ENCODE assay signal across 10 cellular contexts in the genomic region with DNA sequence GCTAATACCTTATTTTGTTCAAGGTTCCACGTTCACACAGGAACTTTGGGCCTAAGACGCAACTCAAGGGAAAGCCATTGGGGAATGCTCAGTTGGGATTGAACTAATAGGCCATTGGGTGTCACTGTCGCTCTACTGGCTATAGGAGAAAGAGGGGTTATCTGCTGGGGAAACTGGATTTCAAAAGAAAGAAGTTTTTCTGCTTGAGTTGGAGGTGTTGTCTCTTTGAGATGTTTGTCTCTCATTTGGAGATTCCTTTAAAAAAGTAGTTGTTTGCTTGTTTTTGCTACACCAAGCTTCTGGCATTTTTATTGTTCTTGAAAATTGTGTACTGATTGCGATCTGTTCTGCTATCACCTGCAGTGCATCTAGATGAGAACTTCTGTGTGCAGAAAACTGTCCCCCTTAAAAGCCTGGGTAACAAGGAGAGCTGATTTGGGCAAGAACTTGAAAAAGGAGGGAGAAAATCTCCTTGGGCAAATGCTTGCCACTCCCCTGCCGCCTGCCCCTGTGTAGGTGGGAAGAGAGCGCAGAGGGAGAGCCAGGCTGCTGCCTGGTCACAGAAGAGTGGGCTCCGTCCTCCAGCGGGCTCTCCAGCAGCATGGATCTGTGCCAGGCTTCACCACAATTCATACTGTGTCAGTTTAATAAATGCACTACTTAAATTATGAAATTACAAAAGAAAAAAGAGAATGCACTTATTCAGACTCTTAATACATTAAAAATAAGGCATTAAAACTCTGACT. TPM values are rescaled to one million over a fixed set of nuclear protein-coding genes. Genes with fewer than 3 reads are reported as not detected.
DNase-seq lines count a peak whose midpoint lies in the region; ATAC-seq, FAIRE-seq and TF ChIP-seq lines count a peak whose summit lies in the region.
"Had no signal": no experiment of that assay in that cellular context is flagged by ENCODE, and none has a peak within 500 bp of the region (broad histone marks: within the 10 kb centered on the region; RNA-seq: fewer than 3 reads in every experiment).

No MANE protein-coding gene starts in this region.

- peaks cover 28% of the 10 kb centered on the region; the same call in 2 of the 3 replicates for H3K36me3 ChIP-seq in K562 (ENCODE audit: control insufficient read depth, insufficient read depth, low read length)

- H3K9me3 ChIP-seq in K562 (replicated peaks; ENCODE audit: control insufficient read depth, insufficient read depth, low read depth, low read length): no peaks in the 10 kb centered on the region

- no peak overlapping the region for H3K4me2 ChIP-seq in K562 (ENCODE audit: insufficient read depth, low read length)

- no peaks in the 10 kb centered on the region for H3K27me3 ChIP-seq in K562 (ENCODE audit: control insufficient read depth in 2 of 2, insufficient read depth in 2 of 2, low read length in 2 of 2)

- in situ Hi-C loops in K562 (cut with MboI): no loop called here

- no peaks in the 10 kb centered on the region for H3K27me3 Mint-ChIP-seq in mesothelial cell of epicardium (ENCODE audit: low read depth)
- H3K27me3 Mint-ChIP-seq: stimulated activated naive CD8-positive, alpha-beta T cell treated with anti-CD3 and anti-CD28 coated beads, Interleukin-15, Interleukin-2, amounts not matched to agents 100 ng/mL and 50 ng/mL, for 24 hours had no signal

- no peak overlapping the region for H3K4me3 ChIP-seq in AG04449 (ENCODE audit: low read depth, low read length)
- H3K4me3 ChIP-seq in K562: no peak overlapping the region

- TF ChIP-seq POLR2A in K562 (conservative IDR thresholded peaks at IDR 0.05): no peak

- peaks cover 95% of the 10 kb centered on the region for H3K79me2 ChIP-seq in K562 (ENCODE audit: control insufficient read depth, insufficient read depth, low read length)

- peaks cover 62% of the 10 kb centered on the region for H4K20me1 ChIP-seq in K562 (replicated peaks; ENCODE audit: control insufficient read depth, insufficient read depth, low read length)

- H3K9ac ChIP-seq in K562 (ENCODE audit: insufficient read depth in 1 of 2, low read depth in 2 of 2, low read length in 2 of 2): peak overlapping the region in 1 of 2 experiments; percentile 72; a peak in 2 of 4 replicates

- H3K4me1 ChIP-seq in K562 (replicated peaks in 1 of 2; ENCODE audit: control insufficient read depth in 2 of 2, insufficient read depth in 2 of 2, low read length in 2 of 2): peaks cover 23 to 28% of the 10 kb centered on the region in 2 experiments; a peak in 4 of 5 replicates

- intact Hi-C loops in K562 (cut with micrococcal nuclease): loop anchor here (1.0 to 10.0 kb wide), 2 partner anchors 352 to 430 kb away; no protein-coding TSS in a partner anchor
- intact Hi-C loops in posterior vena cava (cut with DNase I): loop anchor here (5.0 to 10.0 kb wide), 4 partner anchors 180 to 353 kb away; a partner anchor contains a TSS

- H3K4me3 Mint-ChIP-seq in mesothelial cell of epicardium: no peak overlapping the region

- CTCF ChIA-PET in AG04449 (lab: Yijun Ruan, JAX) (interaction anchor here (0.9 to 13.2 kb wide), 10 partner anchors 9 to 498 kb away, joined by 3 to 229 read pairs (median 4); a partner anchor contains a TSS), GM10248 (lab: Yijun Ruan, JAX) (interaction anchor here (0.9 to 2.9 kb wide), 7 partner anchors 9 to 353 kb away, joined by 3 to 22 read pairs (median 4); no protein-coding TSS in a partner anchor), K562 (lab: Yijun Ruan, JAX; ENCODE audit: low intra/inter-chr PET ratio) (interaction anchor here (1.0 to 1.6 kb wide), 4 partner anchors 353 to 446 kb away, joined by 4 to 6 read pairs (median 5); no protein-coding TSS in a partner anchor)

- H3K4me1 Mint-ChIP-seq in mesothelial cell of epicardium: peaks cover 57% of the 10 kb centered on the region

- TF ChIP-seq RAD21 in K562 (CRISPR knock-in tag; conservative IDR thresholded peaks at IDR 0.05 in 1 of 2, IDR thresholded peaks at IDR 0.05 in 1 of 2): peak; percentile 76 to 87

- H2AFZ ChIP-seq in K562 (ENCODE audit: low read depth, low read length): no peak overlapping the region

- H3K27ac Mint-ChIP-seq in mesothelial cell of epicardium: peak overlapping the region; percentile 3

- DNase-seq in AG04449 (ENCODE audit: low read depth, low spot score): no peak
- no peak for DNase-seq in GM10248 (ENCODE audit: extremely low spot score)
- DNase-seq in NCI-H2227 (lab: John Stamatoyannopoulos, UW; ENCODE audit: unreplicated experiment): peak; percentile 62
- peak; percentile 45 to 65 (median 48) for DNase-seq in K562 (ENCODE audit: extremely low read depth in 1 of 4, low spot score in 3 of 4)
- no peak for DNase-seq in mesothelial cell of epicardium (ENCODE audit: low spot score in 2 of 2, unreplicated experiment in 2 of 2)
- no peak for DNase-seq in posterior vena cava (ENCODE audit: low spot score)
- no peak for DNase-seq in putamen (ENCODE audit: low spot score)

- no peak for TF ChIP-seq EP300 in K562 (IDR thresholded peaks at IDR 0.05; ENCODE audit: low read length)

- H3K27ac ChIP-seq in K562 (ENCODE audit: extremely low read depth, low read depth, low read length): no peak overlapping the region

- peaks cover 14% of the 10 kb centered on the region for H3K9me1 ChIP-seq in K562 (ENCODE audit: control insufficient read depth, insufficient read depth, low read length)

- POLR2A ChIA-PET in AG04449 (lab: Yijun Ruan, JAX) (no interaction called here), GM10248 (lab: Yijun Ruan, JAX) (no interaction called here), K562 (lab: Yijun Ruan, JAX) (interaction anchor here (0.7 to 0.9 kb wide), 2 partner anchors 11 to 20 kb away, joined by 3 read pairs; no protein-coding TSS in a partner anchor)

- H3K36me3 Mint-ChIP-seq in mesothelial cell of epicardium: peaks cover 1% of the 10 kb centered on the region

- 79% methylated on average over 8 of the region's 8 CpGs for WGBS in K562 (ENCODE audit: insufficient coverage, low coverage, missing lambda C conversion rate)

- BruUV-seq in K562 (replicated peaks; lab: Mats Ljungman, UMichigan): no TSS peak

- peak; percentile 61 for FAIRE-seq in K562 (lab: Jason Lieb, UNC)
- FAIRE-seq: endothelial cell of umbilical vein had no signal

- ATAC-seq in K562: peak; percentile 54
- no peak for ATAC-seq in HG03439 (IDR thresholded peaks at IDR 0.05; ENCODE audit: unreplicated experiment)

- H3K9me3 Mint-ChIP-seq in mesothelial cell of epicardium: no peaks in the 10 kb centered on the region
- H3K9me3 Mint-ChIP-seq: stimulated activated naive CD8-positive, alpha-beta T cell treated with anti-CD3 and anti-CD28 coated beads, Interleukin-15, Interleukin-2, amounts not matched to agents 100 ng/mL and 50 ng/mL, for 24 hours had no signal

- TF ChIP-seq CTCF in AG04449 (IDR thresholded peaks at IDR 0.05; ENCODE audit: insufficient read depth, low read length, missing control alignments): peak; percentile 44
- TF ChIP-seq CTCF in GM10248 (IDR thresholded peaks at IDR 0.05; ENCODE audit: control extremely low read depth, extremely low read depth, low read depth, missing control alignments): peak; percentile 35
- TF ChIP-seq CTCF in K562 (IDR thresholded peaks at IDR 0.05 in 2 of 3, conservative IDR thresholded peaks at IDR 0.05 in 1 of 3; ENCODE audit: insufficient read depth in 2 of 3, low read depth in 1 of 3, low read length in 3 of 3): peak; percentile 58 to 84 (median 64)
- no peak for TF ChIP-seq CTCF in mesothelial cell of epicardium (IDR thresholded peaks at IDR 0.05; ENCODE audit: unreplicated experiment)

TF ChIP-seq in K562, 482 proteins besides CTCF, POLR2A, EP300 and RAD21 (continues in another document):
- no peak for TF ChIP-seq NCOR1 (IDR thresholded peaks at IDR 0.05)

RNA-seq across cellular contexts. Expression of a gene that starts 39.9 kb away (rescaled TPM):
- total RNA-seq in K562 (2011; cell fraction: chromatin; rRNA removed; ENCODE audit: low replicate concordance): 22.7 and 32.6 TPM in 2 replicates
- 32.9 and 41.0 TPM in 2 replicates for total RNA-seq in K562 (2011; cell fraction: nucleolus; rRNA removed)
- 27.9 and 28.1 TPM in 2 replicates for total RNA-seq in K562 (2011; cell fraction: nucleoplasm; rRNA removed)
- total RNA-seq in K562 (2014; rRNA removed) (25.7 and 39.1 TPM in 2 replicates), K562 (2014; rRNA removed; fragmentation: Illumina TruSeq; extraction: Trizol) (11.6 and 12.8 TPM in 2 replicates), K562 (2015; rRNA removed; fragmentation: Illumina TruSeq; extraction: Trizol) (20.2 and 22.7 TPM in 2 replicates), K562 (2021) (45.7 and 47.5 TPM in 2 replicates), mesothelial cell of epicardium (29.7 to 31.4 TPM (median 30.9 TPM) in 3 replicates), posterior vena cava (10 to 100 TPM; 12.8 to 15.0 TPM)
- polyA plus RNA-seq in K562 (2011; rRNA removed) (8.0 and 19.6 TPM in 2 replicates), K562 (2014; fragmentation: Illumina TruSeq; extraction: Trizol) (30.2 and 31.2 TPM in 2 replicates), K562 (2014; fragmentation: Nextera tagmentation; extraction: Ambion mirVana) (1 to 10 TPM; 2.6 to 2.9 TPM), K562 (2014; rRNA removed) (25.5 and 27.2 TPM in 2 replicates)
- polyA plus RNA-seq in K562 (2011; cell fraction: cytosol; rRNA removed): 11.8 and 15.9 TPM in 2 replicates
- 22.9 and 28.2 TPM in 2 replicates for polyA plus RNA-seq in K562 (2011; cell fraction: nucleus; rRNA removed)
- 37.1 and 37.2 TPM in 2 replicates for polyA plus RNA-seq in K562 (2012)
- polyA minus RNA-seq in K562 (2011; rRNA and poly(A)+ RNA removed): 6.4 and 7.4 TPM in 2 replicates
- 11.3 and 18.9 TPM in 2 replicates for polyA minus RNA-seq in K562 (2011; cell fraction: cytosol; rRNA and poly(A)+ RNA removed)
- 12.4 and 16.8 TPM in 2 replicates for polyA minus RNA-seq in K562 (2011; cell fraction: nucleus; rRNA and poly(A)+ RNA removed)

RNA-seq across cellular contexts. Expression of a gene that starts 42.3 kb away (rescaled TPM):
- total RNA-seq in K562 (2011; cell fraction: chromatin; rRNA removed; ENCODE audit: low replicate concordance): 54.1 and 71.5 TPM in 2 replicates
- 37.0 and 45.7 TPM in 2 replicates for total RNA-seq in K562 (2011; cell fraction: nucleolus; rRNA removed)
- total RNA-seq in K562 (2011; cell fraction: nucleoplasm; rRNA removed): 49.3 and 71.1 TPM in 2 replicates
- total RNA-seq in K562 (2014; rRNA removed) (47.0 and 62.9 TPM in 2 replicates), K562 (2014; rRNA removed; fragmentation: Illumina TruSeq; extraction: Trizol) (66.5 and 67.3 TPM in 2 replicates), K562 (2015; rRNA removed; fragmentation: Illumina TruSeq; extraction: Trizol) (64.2 and 65.3 TPM in 2 replicates), K562 (2021) (74.8 and 78.9 TPM in 2 replicates), mesothelial cell of epicardium (51.4 to 54.8 TPM (median 53.0 TPM) in 3 replicates), posterior vena cava (10 to 100 TPM; 21.5 to 24.4 TPM)
- polyA plus RNA-seq in K562 (2011; rRNA removed) (47.1 and 57.7 TPM in 2 replicates), K562 (2014; fragmentation: Illumina TruSeq; extraction: Trizol) (53.3 and 54.9 TPM in 2 replicates), K562 (2014; fragmentation: Nextera tagmentation; extraction: Ambion mirVana) (10 to 100 TPM; 59.2 to 71.7 TPM), K562 (2014; rRNA removed) (39.6 and 44.4 TPM in 2 replicates)
- polyA plus RNA-seq in K562 (2011; cell fraction: cytosol; rRNA removed): 36.0 and 40.4 TPM in 2 replicates
- polyA plus RNA-seq in K562 (2011; cell fraction: nucleus; rRNA removed): 17.7 and 20.4 TPM in 2 replicates
- 29.9 and 45.7 TPM in 2 replicates for polyA plus RNA-seq in K562 (2012)
- polyA minus RNA-seq in K562 (2011; rRNA and poly(A)+ RNA removed): 78.7 and 100.0 TPM in 2 replicates
- polyA minus RNA-seq in K562 (2011; cell fraction: cytosol; rRNA and poly(A)+ RNA removed): 29.8 and 30.1 TPM in 2 replicates
- 7.7 and 12.9 TPM in 2 replicates for polyA minus RNA-seq in K562 (2011; cell fraction: nucleus; rRNA and poly(A)+ RNA removed)

Comparison
In these comparisons a context has a peak if more than half of its experiments do, and no peak if none do; other contexts are left out.
1. DNase-seq: peak in NCI-H2227 (single experiment) and K562 (4 of 4); none in AG04449 (single experiment), GM10248 (single experiment), mesothelial cell of epicardium (0 of 2), posterior vena cava (single experiment) and putamen (single experiment).